ENCODE assay signal across 10 cellular contexts in the genomic region with DNA sequence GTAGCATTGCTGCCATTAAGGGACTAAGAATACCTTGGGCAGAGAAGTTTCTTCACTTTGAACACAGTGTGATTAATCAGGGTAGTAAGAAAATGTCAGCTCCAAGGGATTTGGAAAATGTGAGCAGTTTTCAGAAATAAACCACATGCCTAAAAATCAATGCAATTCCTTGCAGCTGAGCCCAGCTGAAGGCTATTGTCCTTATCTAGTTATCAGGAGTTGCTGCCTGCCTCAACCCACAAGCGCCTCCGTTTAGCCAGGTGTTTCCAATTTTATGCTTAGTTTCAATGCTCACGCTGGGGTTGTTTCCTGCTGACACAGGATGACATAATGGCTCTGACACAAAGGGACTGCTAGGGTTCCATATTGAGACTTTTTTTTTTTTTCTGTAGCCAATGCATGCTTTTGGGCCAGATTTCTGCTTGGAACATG.
DNase-seq lines count a peak whose midpoint lies in the region; ATAC-seq, FAIRE-seq and TF ChIP-seq lines count a peak whose summit lies in the region.
"Had no signal": no experiment of that assay in that cellular context is flagged by ENCODE, and none has a peak within 500 bp of the region (broad histone marks: within the 10 kb centered on the region; RNA-seq: fewer than 3 reads in every experiment).

No MANE protein-coding gene starts in this region.

- H3K36me3 Mint-ChIP-seq in Calu3 (ENCODE audit: insufficient read depth, unreplicated experiment), result no peaks in the 10 kb centered on the region
- H3K36me3 Mint-ChIP-seq in T-helper 2 cell treated with Interferon-gamma antibody and Interleukin-4, amounts not matched to agents 5 μg/mL and 100 μg/mL, for 36 hours (ENCODE audit: low read depth), result no peaks in the 10 kb centered on the region

- H3K27ac Mint-ChIP-seq in Calu3 (ENCODE audit: unreplicated experiment), result no peak overlapping the region
- no peak overlapping the region for H3K27ac Mint-ChIP-seq in T-helper 2 cell treated with Interferon-gamma antibody and Interleukin-4, amounts not matched to agents 5 μg/mL and 100 μg/mL, for 36 hours
- H3K27ac Mint-ChIP-seq: stimulated activated naive B cell treated with anti-CD40 and anti-IgM and Interleukin-4, amounts not matched to agents 10 μg/mL and 1 μg/mL and 100 μg/mL, for 72 hours had no signal

- H3K4me1 ChIP-seq in iPS-15b (ENCODE audit: control insufficient read depth, insufficient read depth, low read length), result peaks cover 8% of the 10 kb centered on the region

- no peak for FAIRE-seq in GM19239 (lab: Jason Lieb, UNC)

- peak overlapping the region; percentile 28 for H3K9ac ChIP-seq in iPS-15b (ENCODE audit: low read depth, low read length)

- H3K4me3 ChIP-seq in HFF-Myc (replicated peaks; ENCODE audit: low read depth, low read length) (no peak overlapping the region), iPS-15b (ENCODE audit: low read depth, low read length) (no peak overlapping the region), coronary artery (no peak overlapping the region)

- no peak for ATAC-seq in HG02610 (IDR thresholded peaks at IDR 0.05; ENCODE audit: unreplicated experiment)
- ATAC-seq: stimulated activated naive B cell treated with anti-CD40 and anti-IgM and Interleukin-4, amounts not matched to agents 10 μg/mL and 1 μg/mL and 100 μg/mL, for 72 hours had no signal

- DNase-seq in Calu3 (peak; percentile 16), HFF-Myc (ENCODE audit: extremely low read depth, low read depth) (peak; percentile 87), GM19239 (ENCODE audit: insufficient read length, low spot score) (no peak), RWPE1 (ENCODE audit: low spot score) (no peak), coronary artery (ENCODE audit: low spot score) (no peak)
- DNase-seq in T-helper 2 cell treated with Interferon-gamma antibody and Interleukin-4, amounts not matched to agents 5 μg/mL and 100 μg/mL, for 36 hours (ENCODE audit: low spot score), result peak; percentile 19
- DNase-seq: NCI-H1694; stimulated activated naive B cell treated with anti-CD40 and anti-IgM and Interleukin-4, amounts not matched to agents 10 μg/mL and 1 μg/mL and 100 μg/mL, for 72 hours had no signal

- H3K4me3 Mint-ChIP-seq in Calu3 (ENCODE audit: low read depth, unreplicated experiment), result no peak overlapping the region
- H3K4me3 Mint-ChIP-seq in T-helper 2 cell treated with Interferon-gamma antibody and Interleukin-4, amounts not matched to agents 5 μg/mL and 100 μg/mL, for 36 hours, result no peak overlapping the region
- H3K4me3 Mint-ChIP-seq: stimulated activated naive B cell treated with anti-CD40 and anti-IgM and Interleukin-4, amounts not matched to agents 10 μg/mL and 1 μg/mL and 100 μg/mL, for 72 hours had no signal

- intact Hi-C loops in Calu3 (cut with micrococcal nuclease; ENCODE audit: unreplicated experiment), result no loop called here

- H3K36me3 ChIP-seq in iPS-15b (ENCODE audit: control insufficient read depth, insufficient read depth, low read length), result no peaks in the 10 kb centered on the region

- no TSS peak for BruUV-seq in Calu3 (replicated peaks; lab: Mats Ljungman, UMichigan)

- POLR2A ChIA-PET in RWPE1 (lab: Yijun Ruan, JAX; ENCODE audit: low non-redundant PET), result no interaction called here

- TF ChIP-seq CTCF in Calu3 (IDR thresholded peaks at IDR 0.05; ENCODE audit: unreplicated experiment) (no peak), HFF-Myc (IDR thresholded peaks at IDR 0.05; ENCODE audit: low read depth, low read length, missing control alignments) (no peak), RWPE1 (conservative IDR thresholded peaks at IDR 0.05; ENCODE audit: low read depth) (no peak), coronary artery (IDR thresholded peaks at IDR 0.05) (no peak)

- CTCF ChIA-PET in Calu3 (lab: Charles Lee), result interaction anchor here (0.7 kb wide), 1 partner anchor 48 kb away, joined by 7 read pairs; no protein-coding TSS in a partner anchor
- CTCF ChIA-PET in RWPE1 (lab: Yijun Ruan, JAX), result no interaction called here

- no peaks in the 10 kb centered on the region for H3K27me3 Mint-ChIP-seq in Calu3 (ENCODE audit: unreplicated experiment)
- H3K27me3 Mint-ChIP-seq in T-helper 2 cell treated with Interferon-gamma antibody and Interleukin-4, amounts not matched to agents 5 μg/mL and 100 μg/mL, for 36 hours (ENCODE audit: low read depth), result no peaks in the 10 kb centered on the region
- H3K27me3 Mint-ChIP-seq: stimulated activated naive B cell treated with anti-CD40 and anti-IgM and Interleukin-4, amounts not matched to agents 10 μg/mL and 1 μg/mL and 100 μg/mL, for 72 hours had no signal

- no peaks in the 10 kb centered on the region for H3K9me3 ChIP-seq in iPS-15b (ENCODE audit: control insufficient read depth, insufficient read depth, low read length)

- no peaks in the 10 kb centered on the region for H3K27me3 ChIP-seq in iPS-15b (ENCODE audit: control insufficient read depth, insufficient read depth, low read length)

- no peak overlapping the region for H3K27ac ChIP-seq in RWPE1
- H3K27ac ChIP-seq in coronary artery, result no peak overlapping the region

- H3K4me1 Mint-ChIP-seq in Calu3 (ENCODE audit: low read depth, unreplicated experiment), result peaks cover 8% of the 10 kb centered on the region
- H3K4me1 Mint-ChIP-seq in T-helper 2 cell treated with Interferon-gamma antibody and Interleukin-4, amounts not matched to agents 5 μg/mL and 100 μg/mL, for 36 hours (ENCODE audit: low read depth), result peaks cover 2% of the 10 kb centered on the region
- H3K4me1 Mint-ChIP-seq: stimulated activated naive B cell treated with anti-CD40 and anti-IgM and Interleukin-4, amounts not matched to agents 10 μg/mL and 1 μg/mL and 100 μg/mL, for 72 hours had no signal

- H3K9me3 Mint-ChIP-seq in Calu3 (ENCODE audit: low read depth, unreplicated experiment), result peaks cover 4% of the 10 kb centered on the region
- peaks cover 4% of the 10 kb centered on the region for H3K9me3 Mint-ChIP-seq in T-helper 2 cell treated with Interferon-gamma antibody and Interleukin-4, amounts not matched to agents 5 μg/mL and 100 μg/mL, for 36 hours

Comparison
In these comparisons a context has a peak if more than half of its experiments do, and no peak if none do; other contexts are left out.
1. DNase-seq: peak in Calu3 (single experiment), HFF-Myc (single experiment) and T-helper 2 cell treated with Interferon-gamma antibody and Interleukin-4, amounts not matched to agents 5 μg/mL and 100 μg/mL, for 36 hours (single experiment); none in GM19239 (single experiment), RWPE1 (single experiment) and coronary artery (single experiment).